Comparison of ENCODE assay signal across 1 cellular context in genomic region chr16:30874821-30875717, GRCh38.
TF ChIP-seq lines count a peak whose summit lies in the region.

No MANE protein-coding gene starts in this region.

TF ChIP-seq in HepG2, 621 proteins besides CTCF, POLR2A, EP300 and RAD21 (continued from another document and continues in another):
- peak; percentile 93 for TF ChIP-seq ZNF276 (CRISPR knock-in tag; IDR thresholded peaks at IDR 0.05; ENCODE audit: low read depth)
- peak; percentile 96 for TF ChIP-seq ZFP82 (CRISPR knock-in tag; IDR thresholded peaks at IDR 0.05; ENCODE audit: borderline replicate concordance)
- TF ChIP-seq NFIB (CRISPR knock-in tag; IDR thresholded peaks at IDR 0.05; ENCODE audit: borderline replicate concordance), result no peak
- TF ChIP-seq MAFF (IDR thresholded peaks at IDR 0.05; ENCODE audit: low read depth, low read length), result peak; percentile 1; the same call in 1 of the 2 replicates
- TF ChIP-seq ZNF24 (IDR thresholded peaks at IDR 0.05), result no peak; the same call in 1 of the 2 replicates
- no peak for TF ChIP-seq BCLAF1 (IDR thresholded peaks at IDR 0.05)
- peak; percentile 83 for TF ChIP-seq CREM (IDR thresholded peaks at IDR 0.05)
- peak; percentile 39; the same call in 1 of the 2 replicates for TF ChIP-seq CREM (CRISPR knock-in tag; IDR thresholded peaks at IDR 0.05)
- peak; percentile 92 for TF ChIP-seq RNF2 (conservative IDR thresholded peaks at IDR 0.05; ENCODE audit: low read depth)
- 0 out of 2 replicates have a peak, but pooled peaks have one; percentile 17 for TF ChIP-seq RORA (CRISPR knock-in tag; IDR thresholded peaks at IDR 0.05)
- peak; percentile 97 for TF ChIP-seq ZNF556 (CRISPR knock-in tag; IDR thresholded peaks at IDR 0.05; ENCODE audit: borderline replicate concordance)
- TF ChIP-seq PHB2 (IDR thresholded peaks at IDR 0.05; ENCODE audit: partially characterized antibody), result no peak
- 0 out of 2 replicates have a peak, but pooled peaks have one; percentile 47 for TF ChIP-seq NR3C1 (CRISPR knock-in tag; IDR thresholded peaks at IDR 0.05)
- TF ChIP-seq ARID5B (CRISPR knock-in tag; IDR thresholded peaks at IDR 0.05), result peak; percentile 88
- TF ChIP-seq CBX2 (IDR thresholded peaks at IDR 0.05; ENCODE audit: low read depth, low read length), result no peak
- TF ChIP-seq CBX2 (CRISPR knock-in tag; IDR thresholded peaks at IDR 0.05; ENCODE audit: low read depth), result no peak
- peak; percentile 99 for TF ChIP-seq ERF (CRISPR knock-in tag; IDR thresholded peaks at IDR 0.05)
- TF ChIP-seq AHDC1 (CRISPR knock-in tag; IDR thresholded peaks at IDR 0.05; ENCODE audit: borderline replicate concordance), result peak; percentile 50; the same call in 1 of the 2 replicates
- TF ChIP-seq ZFP1 (CRISPR knock-in tag; IDR thresholded peaks at IDR 0.05), result peak; percentile 94; the same call in 1 of the 2 replicates
- no peak for TF ChIP-seq SCMH1 (CRISPR knock-in tag; IDR thresholded peaks at IDR 0.05; ENCODE audit: borderline replicate concordance)
- TF ChIP-seq HIVEP1 (CRISPR knock-in tag; IDR thresholded peaks at IDR 0.05), result peak; percentile 96
- TF ChIP-seq SPEN (CRISPR knock-in tag; IDR thresholded peaks at IDR 0.05; ENCODE audit: low read depth), result peak; percentile 98
- peak; percentile 97 for TF ChIP-seq HOXA3 (CRISPR knock-in tag; IDR thresholded peaks at IDR 0.05)
- peak; percentile 92 for TF ChIP-seq ZNF800 (CRISPR knock-in tag; IDR thresholded peaks at IDR 0.05)
- peak; percentile 62; the same call in 1 of the 2 replicates for TF ChIP-seq ZNF530 (CRISPR knock-in tag; IDR thresholded peaks at IDR 0.05; ENCODE audit: low read depth)
- TF ChIP-seq ZNF792 (CRISPR knock-in tag; IDR thresholded peaks at IDR 0.05), result peak; percentile 92; the same call in 1 of the 2 replicates
- no peak; the same call in 1 of the 2 replicates for TF ChIP-seq NCOA1 (CRISPR knock-in tag; IDR thresholded peaks at IDR 0.05)
- TF ChIP-seq HOXD1 (CRISPR knock-in tag; IDR thresholded peaks at IDR 0.05), result peak; percentile 96
- no peak; the same call in 1 of the 2 replicates for TF ChIP-seq RFX1 (IDR thresholded peaks at IDR 0.05)
- no peak for TF ChIP-seq SYNCRIP (IDR thresholded peaks at IDR 0.05; ENCODE audit: insufficient read depth, low read depth, low read length)
- TF ChIP-seq CERS6 (CRISPR knock-in tag; IDR thresholded peaks at IDR 0.05), result 0 out of 2 replicates have a peak, but pooled peaks have one; percentile 75
- 0 out of 2 replicates have a peak, but pooled peaks have one; percentile 21 for TF ChIP-seq FOXK2 (IDR thresholded peaks at IDR 0.05)
- peak; percentile 94 for TF ChIP-seq BRD4 (CRISPR knock-in tag; IDR thresholded peaks at IDR 0.05)
- TF ChIP-seq ARHGAP35 (CRISPR knock-in tag; IDR thresholded peaks at IDR 0.05; ENCODE audit: borderline replicate concordance), result peak; percentile 99
- TF ChIP-seq ZSCAN12 (CRISPR knock-in tag; IDR thresholded peaks at IDR 0.05), result peak; percentile 98
- TF ChIP-seq BRF2 (CRISPR knock-in tag; IDR thresholded peaks at IDR 0.05), result peak; percentile 98
- TF ChIP-seq MTA1 (CRISPR knock-in tag; IDR thresholded peaks at IDR 0.05; ENCODE audit: borderline replicate concordance), result peak; percentile 91
- TF ChIP-seq SKIL (CRISPR knock-in tag; IDR thresholded peaks at IDR 0.05; ENCODE audit: borderline replicate concordance), result peak; percentile 84; the same call in 1 of the 2 replicates
- peak; percentile 98 for TF ChIP-seq CBFB (CRISPR knock-in tag; IDR thresholded peaks at IDR 0.05)
- no peak for TF ChIP-seq SMAD3 (CRISPR knock-in tag; IDR thresholded peaks at IDR 0.05)
- peak; percentile 6; the same call in 1 of the 2 replicates for TF ChIP-seq TBX3 (IDR thresholded peaks at IDR 0.05; ENCODE audit: borderline replicate concordance)
- TF ChIP-seq CEBPG (CRISPR knock-in tag; IDR thresholded peaks at IDR 0.05), result peak; percentile 51; the same call in 1 of the 2 replicates
- peak; percentile 99 for TF ChIP-seq REPIN1 (CRISPR knock-in tag; IDR thresholded peaks at IDR 0.05; ENCODE audit: borderline replicate concordance, low read depth)
